12 cellular contexts compared by ENCODE assay signal in genomic region chr9:4137755-4138154, GRCh38.
DNase-seq lines count a peak whose midpoint lies in the region; ATAC-seq and TF ChIP-seq lines count a peak whose summit lies in the region.
"Had no signal": no experiment of that assay in that cellular context is flagged by ENCODE, and none has a peak within 500 bp of the region (broad histone marks: within the 10 kb centered on the region; RNA-seq: fewer than 3 reads in every experiment).

No MANE protein-coding gene starts in this region.

- WGBS in SK-N-SH (ENCODE audit: low lambda C conversion rate), result 23% methylated on average over 1 of the region's 1 CpG
- WGBS in thyroid gland, 2 donors, result 35% methylated on average over 1 of the region's 1 CpG

- peak; percentile 29 for DNase-seq in NCI-H748 (lab: John Stamatoyannopoulos, UW; ENCODE audit: unreplicated experiment)
- no peak for DNase-seq in NCI-H748 treated with DMSO at 0.1 percent for 48 hours (lab: John Stamatoyannopoulos, UW)
- no peak for DNase-seq in SK-N-SH
- DNase-seq in foreskin keratinocyte, result peak; percentile 63 to 74
- no peak for DNase-seq in thyroid gland
- no peak for DNase-seq in cerebellum (ENCODE audit: low spot score)
- no peak for DNase-seq in NCI-H1048 (lab: John Stamatoyannopoulos, UW)
- DNase-seq in activated CD4-positive, alpha-beta T cell treated with anti-CD3 and anti-CD28 coated beads for 4 hours, result no peak
- DNase-seq: activated CD4-positive, alpha-beta T cell treated with anti-CD3 and anti-CD28 coated beads, Interleukin-2, amount 50 U/mL, for 4 hours; activated naive CD8-positive, alpha-beta T cell treated with anti-CD3 and anti-CD28 coated beads, Interleukin-2, amount 10 ng/mL, durations not matched to agents 7 days and 5 days; NCI-H1930; spleen had no signal

- ATAC-seq in foreskin keratinocyte, result peak; percentile 59

- H3K27me3 ChIP-seq in SK-N-SH (ENCODE audit: insufficient read depth) (no peaks in the 10 kb centered on the region), foreskin keratinocyte (no peaks in the 10 kb centered on the region), thyroid gland (no peaks in the 10 kb centered on the region)
- H3K27me3 ChIP-seq: spleen had no signal

- peaks cover 71% of the 10 kb centered on the region for H3K79me2 ChIP-seq in SK-N-SH (ENCODE audit: insufficient read depth)

- H3K9me3 ChIP-seq in SK-N-SH, result no peaks in the 10 kb centered on the region
- no peaks in the 10 kb centered on the region for H3K9me3 ChIP-seq in thyroid gland
- H3K9me3 ChIP-seq: spleen had no signal

- intact Hi-C loops in thyroid gland (cut with DNase I), result no loop called here

- H3K4me3 ChIP-seq in SK-N-SH (ENCODE audit: low read depth in 2 of 2, low read length in 1 of 2) (no peak overlapping the region), thyroid gland (replicated peaks in 1 of 3) (no peak overlapping the region)
- H3K4me3 ChIP-seq: spleen had no signal

- no peaks in the 10 kb centered on the region for H3K36me3 ChIP-seq in SK-N-SH (replicated peaks in 1 of 2; ENCODE audit: control insufficient read depth in 1 of 2, insufficient read depth in 2 of 2, low read length in 1 of 2)
- H3K36me3 ChIP-seq in thyroid gland, result no peaks in the 10 kb centered on the region
- H3K36me3 ChIP-seq: spleen had no signal

- CTCF ChIA-PET in SK-N-SH (lab: Yijun Ruan, JAX), result interaction anchor here (1.1 kb wide), 1 partner anchor 77 kb away, joined by 3 read pairs; no protein-coding TSS in a partner anchor

- peak overlapping the region; percentile 60 for H3K9ac ChIP-seq in SK-N-SH

- H3K4me1 ChIP-seq in SK-N-SH (ENCODE audit: control insufficient read depth in 1 of 2, insufficient read depth in 2 of 2, low read depth in 1 of 2, low read length in 1 of 2) (peaks cover 0 to 25% of the 10 kb centered on the region in 2 experiments; a peak in 1 of 4 replicates), foreskin keratinocyte (peaks cover 26% of the 10 kb centered on the region), thyroid gland (peaks cover 23 to 37% of the 10 kb centered on the region in 2 donors)
- H3K4me1 ChIP-seq: spleen had no signal

- no peak for TF ChIP-seq CTCF in SK-N-SH (IDR thresholded peaks at IDR 0.05)
- no peak for TF ChIP-seq CTCF in foreskin keratinocyte (conservative IDR thresholded peaks at IDR 0.05)
- TF ChIP-seq CTCF in thyroid gland (IDR thresholded peaks at IDR 0.05), result no peak

- no peak for TF ChIP-seq EP300 in SK-N-SH (IDR thresholded peaks at IDR 0.05; ENCODE audit: borderline replicate concordance in 1 of 2, low read depth in 1 of 2, low read length in 1 of 2)

- H4K20me1 ChIP-seq in SK-N-SH (ENCODE audit: insufficient read depth), result no peaks in the 10 kb centered on the region

- no peaks in the 10 kb centered on the region for H3K9me2 ChIP-seq in SK-N-SH

- H3K27ac ChIP-seq in SK-N-SH (ENCODE audit: low read depth in 2 of 2, low read length in 1 of 2) (peak overlapping the region; percentile 55 to 85; a peak in 3 of 4 replicates), foreskin keratinocyte (no peak overlapping the region), thyroid gland (peak overlapping the region in 2 of 3 donors; percentile 15 to 41)
- H3K27ac ChIP-seq: spleen had no signal

- TF ChIP-seq RAD21 in SK-N-SH (IDR thresholded peaks at IDR 0.05; ENCODE audit: low read length), result no peak

- H2AFZ ChIP-seq in SK-N-SH (ENCODE audit: low read depth), result no peak overlapping the region

- no peak for TF ChIP-seq POLR2A in thyroid gland (IDR thresholded peaks at IDR 0.05)

- peaks cover 19% of the 10 kb centered on the region for H3F3A ChIP-seq in SK-N-SH (replicated peaks; ENCODE audit: insufficient read depth)

- POLR2A ChIA-PET in SK-N-SH (lab: Yijun Ruan, JAX), result no interaction called here

- peak overlapping the region; percentile 41; the same call in 1 of the 2 replicates for H3K4me2 ChIP-seq in SK-N-SH

TF ChIP-seq in SK-N-SH, 30 proteins besides CTCF, POLR2A, EP300 and RAD21:
- TF ChIP-seq MXI1 (IDR thresholded peaks at IDR 0.05; ENCODE audit: low read depth, low read length) (no peak), USF1 (IDR thresholded peaks at IDR 0.05; ENCODE audit: borderline replicate concordance, low read depth) (no peak)

Comparison
In these comparisons a context has a peak if more than half of its experiments do, and no peak if none do; other contexts are left out.
1. DNase-seq: peak in NCI-H748 (single experiment) and foreskin keratinocyte (2 of 2); none in NCI-H748 treated with DMSO at 0.1 percent for 48 hours (single experiment), SK-N-SH (single experiment), thyroid gland (0 of 2), cerebellum (single experiment), NCI-H1048 (single experiment) and activated CD4-positive, alpha-beta T cell treated with anti-CD3 and anti-CD28 coated beads for 4 hours (0 of 2).